Comparison of ENCODE assay signal across 18 cellular contexts in the genomic region with DNA sequence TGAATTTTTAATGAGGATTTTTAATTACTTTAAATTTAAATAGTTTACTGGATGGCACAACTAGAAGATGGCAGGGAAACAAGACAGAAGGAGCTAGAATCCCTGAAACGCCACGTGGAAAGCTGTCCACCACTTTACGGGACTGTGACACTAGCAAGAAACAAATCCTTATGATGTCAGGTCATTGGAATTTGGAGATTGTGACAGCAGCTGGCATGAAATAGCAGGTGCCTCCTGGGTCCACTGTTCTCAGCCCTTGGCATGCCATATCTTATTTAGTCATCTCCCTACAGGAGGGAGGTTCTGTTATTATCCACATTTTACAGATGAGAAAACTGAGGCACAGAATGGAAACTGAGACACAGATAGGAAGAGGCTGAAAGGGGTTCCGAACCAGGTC.
A peak's percentile ranks its signal among the peaks of the same experiment; 100 is the strongest.
DNase-seq lines count a peak whose midpoint lies in the region; ATAC-seq, FAIRE-seq and TF ChIP-seq lines count a peak whose summit lies in the region.
"Had no signal": no experiment of that assay in that cellular context is flagged by ENCODE, and none has a peak within 500 bp of the region (broad histone marks: within the 10 kb centered on the region; RNA-seq: fewer than 3 reads in every experiment).

No MANE protein-coding gene starts in this region.

- H3K4me1 Mint-ChIP-seq in activated CD4-positive, alpha-beta T cell treated with anti-CD3 and anti-CD28 coated beads, Interleukin-2, amount 10 ng/mL, durations not matched to agents 7 days and 5 days: peaks cover 4% of the 10 kb centered on the region
- peaks cover 6% of the 10 kb centered on the region for H3K4me1 Mint-ChIP-seq in activated CD4-positive, alpha-beta T cell treated with anti-CD3 and anti-CD28 coated beads for 36 hours

- H3K27me3 Mint-ChIP-seq in activated CD4-positive, alpha-beta T cell treated with anti-CD3 and anti-CD28 coated beads, Interleukin-2, amount 10 ng/mL, durations not matched to agents 7 days and 5 days: no peaks in the 10 kb centered on the region
- no peaks in the 10 kb centered on the region for H3K27me3 Mint-ChIP-seq in activated CD4-positive, alpha-beta T cell treated with anti-CD3 and anti-CD28 coated beads for 36 hours

- POLR2A ChIA-PET in activated CD4-positive, alpha-beta T cell treated with anti-CD3 and anti-CD28 coated beads, Interleukin-2, amount 10 ng/mL, durations not matched to agents 7 days and 5 days (lab: Charles Lee): no interaction called here
- POLR2A ChIA-PET in activated CD4-positive, alpha-beta T cell treated with anti-CD3 and anti-CD28 coated beads for 36 hours (lab: Charles Lee): no interaction called here

- CTCF ChIA-PET in activated CD4-positive, alpha-beta T cell treated with anti-CD3 and anti-CD28 coated beads, Interleukin-2, amount 10 ng/mL, durations not matched to agents 7 days and 5 days (lab: Charles Lee): no interaction called here
- CTCF ChIA-PET in activated CD4-positive, alpha-beta T cell treated with anti-CD3 and anti-CD28 coated beads for 36 hours (lab: Charles Lee): no interaction called here

- no peak overlapping the region for H3K4me3 Mint-ChIP-seq in activated CD4-positive, alpha-beta T cell treated with anti-CD3 and anti-CD28 coated beads, Interleukin-2, amount 10 ng/mL, durations not matched to agents 7 days and 5 days
- H3K4me3 Mint-ChIP-seq in activated CD4-positive, alpha-beta T cell treated with anti-CD3 and anti-CD28 coated beads for 36 hours: no peak overlapping the region

- peak; percentile 4 for DNase-seq in activated CD4-positive, alpha-beta T cell treated with anti-CD3 and anti-CD28 coated beads, Interleukin-2, amount 10 ng/mL, durations not matched to agents 7 days and 5 days
- no peak for DNase-seq in activated CD4-positive, alpha-beta T cell treated with anti-CD3 and anti-CD28 coated beads for 36 hours
- DNase-seq in body of pancreas (peak in 2 of 4 donors; percentile 22 to 24), myocyte (ENCODE audit: low read depth) (peak; percentile 5), urothelium cell line (ENCODE audit: low spot score) (peak; percentile 14), superior temporal gyrus (ENCODE audit: extremely low spot score) (no peak), HPDE6-E6E7 (ENCODE audit: extremely low spot score) (no peak)
- DNase-seq: 8988T, GM23248, KBM-7, NCI-H187 treated with DMSO at 0.1 percent for 48 hours, NCI-H2171 treated with DMSO at 0.1 percent for 48 hours, SIG-M5 had no signal

- H3K9me3 ChIP-seq in body of pancreas: no peaks in the 10 kb centered on the region

- H3K27ac Mint-ChIP-seq in activated CD4-positive, alpha-beta T cell treated with anti-CD3 and anti-CD28 coated beads, Interleukin-2, amount 10 ng/mL, durations not matched to agents 7 days and 5 days: no peak overlapping the region
- H3K27ac Mint-ChIP-seq in activated CD4-positive, alpha-beta T cell treated with anti-CD3 and anti-CD28 coated beads for 36 hours: no peak overlapping the region

- H3K27me3 ChIP-seq in body of pancreas: no peaks in the 10 kb centered on the region

- intact Hi-C loops in activated CD4-positive, alpha-beta T cell treated with anti-CD3 and anti-CD28 coated beads for 36 hours (cut with DNase I, micrococcal nuclease): no loop called here
- intact Hi-C loops in body of pancreas (cut with DNase I): no loop called here

- no peaks in the 10 kb centered on the region for H3K9me3 Mint-ChIP-seq in activated CD4-positive, alpha-beta T cell treated with anti-CD3 and anti-CD28 coated beads, Interleukin-2, amount 10 ng/mL, durations not matched to agents 7 days and 5 days
- peaks cover 3% of the 10 kb centered on the region for H3K9me3 Mint-ChIP-seq in activated CD4-positive, alpha-beta T cell treated with anti-CD3 and anti-CD28 coated beads for 36 hours (ENCODE audit: low read depth)

- no peak for TF ChIP-seq CTCF in body of pancreas (IDR thresholded peaks at IDR 0.05)

- no peak overlapping the region for H3K4me3 ChIP-seq in body of pancreas
- H3K4me3 ChIP-seq: GM23248 had no signal

- FAIRE-seq in urothelium cell line (lab: Jason Lieb, UNC): no peak
- FAIRE-seq: GM12891, GM19239, RCC 7860 had no signal

- no peaks in the 10 kb centered on the region for H3K36me3 ChIP-seq in body of pancreas (replicated peaks in 1 of 2; ENCODE audit: insufficient read depth in 1 of 2, low read depth in 2 of 2)

- ATAC-seq in activated CD4-positive, alpha-beta T cell treated with anti-CD3 and anti-CD28 coated beads for 36 hours: no peak
- ATAC-seq in body of pancreas (peak; percentile 50), HG02759 (IDR thresholded peaks at IDR 0.05; ENCODE audit: unreplicated experiment) (no peak)

- no peak overlapping the region for H3K27ac ChIP-seq in body of pancreas
- H3K27ac ChIP-seq: C4-2B, GM23248 had no signal

- TF ChIP-seq POLR2A in body of pancreas (IDR thresholded peaks at IDR 0.05): no peak

- peaks cover 22% of the 10 kb centered on the region for H3K4me1 ChIP-seq in body of pancreas

- WGBS in body of pancreas, 2 donors: 56 to 61% methylated on average over 4 of the region's 4 CpGs

- H3K36me3 Mint-ChIP-seq in activated CD4-positive, alpha-beta T cell treated with anti-CD3 and anti-CD28 coated beads, Interleukin-2, amount 10 ng/mL, durations not matched to agents 7 days and 5 days (ENCODE audit: low read depth): no peaks in the 10 kb centered on the region
- H3K36me3 Mint-ChIP-seq in activated CD4-positive, alpha-beta T cell treated with anti-CD3 and anti-CD28 coated beads for 36 hours (ENCODE audit: low read depth): peaks cover 2% of the 10 kb centered on the region

Comparison
In these comparisons a context has a peak if more than half of its experiments do, and no peak if none do; other contexts are left out.
1. DNase-seq: peak in activated CD4-positive, alpha-beta T cell treated with anti-CD3 and anti-CD28 coated beads, Interleukin-2, amount 10 ng/mL, durations not matched to agents 7 days and 5 days (single experiment), myocyte (single experiment) and urothelium cell line (single experiment); none in activated CD4-positive, alpha-beta T cell treated with anti-CD3 and anti-CD28 coated beads for 36 hours (single experiment), superior temporal gyrus (single experiment) and HPDE6-E6E7 (single experiment).